ENCODE assay signal across 1 cellular context in the genomic region with DNA sequence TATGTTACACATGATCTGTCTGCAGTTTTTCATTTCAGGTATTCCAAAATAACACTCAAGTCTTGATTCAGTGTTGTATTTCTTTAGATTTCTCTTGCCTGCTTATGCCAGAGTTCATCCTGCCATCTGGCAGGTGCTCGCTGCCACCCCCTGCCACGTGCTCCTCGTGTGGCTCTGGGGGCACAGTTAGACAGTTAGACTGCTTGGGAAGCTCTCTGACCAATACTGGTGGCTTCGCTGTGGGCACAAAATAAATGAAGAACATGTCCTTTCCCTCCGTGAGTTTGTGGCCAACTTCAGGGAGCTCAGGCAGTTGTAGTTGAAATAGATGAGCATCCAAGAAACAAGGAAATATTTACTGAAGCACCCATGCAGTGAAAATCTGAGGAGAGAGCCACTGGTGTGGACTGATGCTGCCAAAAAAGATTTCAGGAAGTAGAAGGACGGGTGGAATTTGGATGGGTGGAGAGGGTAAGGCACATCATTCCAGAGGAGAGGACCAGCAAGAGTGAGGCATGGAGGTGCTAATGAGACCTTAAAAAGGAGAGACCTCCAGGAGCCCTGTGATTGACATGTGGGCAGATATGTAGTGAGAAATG.
TF ChIP-seq lines count a peak whose summit lies in the region.

No MANE protein-coding gene starts in this region.

TF ChIP-seq in HepG2, 621 proteins besides CTCF, POLR2A, EP300 and RAD21:
- TF ChIP-seq MAF1 (CRISPR knock-in tag; IDR thresholded peaks at IDR 0.05; ENCODE audit: borderline replicate concordance) (no peak), ZNF772 (CRISPR knock-in tag; IDR thresholded peaks at IDR 0.05) (no peak), BCL6 (CRISPR knock-in tag; IDR thresholded peaks at IDR 0.05) (no peak), NFE2 (CRISPR knock-in tag; IDR thresholded peaks at IDR 0.05) (no peak), AGO2 (optimal IDR thresholded peaks at IDR 0.05; ENCODE audit: low read depth, low read length) (no peak), POLR2AphosphoS2 (IDR thresholded peaks at IDR 0.05; ENCODE audit: low read depth, low read length) (no peak), SNAPC5 (CRISPR knock-in tag; IDR thresholded peaks at IDR 0.05; ENCODE audit: borderline replicate concordance) (no peak), ARNT2 (CRISPR knock-in tag; IDR thresholded peaks at IDR 0.05; ENCODE audit: low read depth) (no peak)
- TF ChIP-seq, protein P1, sequence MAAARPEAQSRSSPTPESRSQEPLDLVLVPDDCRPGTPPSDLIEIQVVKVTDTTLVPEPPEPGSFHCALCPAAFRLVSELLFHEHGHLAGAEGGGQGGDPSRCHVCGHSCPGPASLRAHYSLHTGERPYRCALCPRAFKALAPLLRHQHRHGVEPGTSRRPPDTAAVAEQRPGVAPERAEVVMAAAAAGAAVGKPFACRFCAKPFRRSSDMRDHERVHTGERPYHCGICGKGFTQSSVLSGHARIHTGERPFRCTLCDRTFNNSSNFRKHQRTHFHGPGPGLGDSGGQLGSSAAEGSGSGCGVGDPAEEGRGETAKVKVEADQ (CRISPR knock-in tag; IDR thresholded peaks at IDR 0.05; ENCODE audit: borderline replicate concordance) = no peak
- TF ChIP-seq, protein P2, sequence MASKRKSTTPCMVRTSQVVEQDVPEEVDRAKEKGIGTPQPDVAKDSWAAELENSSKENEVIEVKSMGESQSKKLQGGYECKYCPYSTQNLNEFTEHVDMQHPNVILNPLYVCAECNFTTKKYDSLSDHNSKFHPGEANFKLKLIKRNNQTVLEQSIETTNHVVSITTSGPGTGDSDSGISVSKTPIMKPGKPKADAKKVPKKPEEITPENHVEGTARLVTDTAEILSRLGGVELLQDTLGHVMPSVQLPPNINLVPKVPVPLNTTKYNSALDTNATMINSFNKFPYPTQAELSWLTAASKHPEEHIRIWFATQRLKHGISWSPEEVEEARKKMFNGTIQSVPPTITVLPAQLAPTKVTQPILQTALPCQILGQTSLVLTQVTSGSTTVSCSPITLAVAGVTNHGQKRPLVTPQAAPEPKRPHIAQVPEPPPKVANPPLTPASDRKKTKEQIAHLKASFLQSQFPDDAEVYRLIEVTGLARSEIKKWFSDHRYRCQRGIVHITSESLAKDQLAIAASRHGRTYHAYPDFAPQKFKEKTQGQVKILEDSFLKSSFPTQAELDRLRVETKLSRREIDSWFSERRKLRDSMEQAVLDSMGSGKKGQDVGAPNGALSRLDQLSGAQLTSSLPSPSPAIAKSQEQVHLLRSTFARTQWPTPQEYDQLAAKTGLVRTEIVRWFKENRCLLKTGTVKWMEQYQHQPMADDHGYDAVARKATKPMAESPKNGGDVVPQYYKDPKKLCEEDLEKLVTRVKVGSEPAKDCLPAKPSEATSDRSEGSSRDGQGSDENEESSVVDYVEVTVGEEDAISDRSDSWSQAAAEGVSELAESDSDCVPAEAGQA (IDR thresholded peaks at IDR 0.05; ENCODE audit: low read depth) = no peak
- TF ChIP-seq, protein P2 (CRISPR knock-in tag; IDR thresholded peaks at IDR 0.05; ENCODE audit: borderline replicate concordance) = no peak
- TF ChIP-seq, protein P3, sequence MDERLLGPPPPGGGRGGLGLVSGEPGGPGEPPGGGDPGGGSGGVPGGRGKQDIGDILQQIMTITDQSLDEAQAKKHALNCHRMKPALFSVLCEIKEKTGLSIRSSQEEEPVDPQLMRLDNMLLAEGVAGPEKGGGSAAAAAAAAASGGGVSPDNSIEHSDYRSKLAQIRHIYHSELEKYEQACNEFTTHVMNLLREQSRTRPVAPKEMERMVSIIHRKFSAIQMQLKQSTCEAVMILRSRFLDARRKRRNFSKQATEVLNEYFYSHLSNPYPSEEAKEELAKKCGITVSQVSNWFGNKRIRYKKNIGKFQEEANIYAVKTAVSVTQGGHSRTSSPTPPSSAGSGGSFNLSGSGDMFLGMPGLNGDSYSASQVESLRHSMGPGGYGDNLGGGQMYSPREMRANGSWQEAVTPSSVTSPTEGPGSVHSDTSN (CRISPR knock-in tag; IDR thresholded peaks at IDR 0.05) = no peak
- TF ChIP-seq, protein P4, sequence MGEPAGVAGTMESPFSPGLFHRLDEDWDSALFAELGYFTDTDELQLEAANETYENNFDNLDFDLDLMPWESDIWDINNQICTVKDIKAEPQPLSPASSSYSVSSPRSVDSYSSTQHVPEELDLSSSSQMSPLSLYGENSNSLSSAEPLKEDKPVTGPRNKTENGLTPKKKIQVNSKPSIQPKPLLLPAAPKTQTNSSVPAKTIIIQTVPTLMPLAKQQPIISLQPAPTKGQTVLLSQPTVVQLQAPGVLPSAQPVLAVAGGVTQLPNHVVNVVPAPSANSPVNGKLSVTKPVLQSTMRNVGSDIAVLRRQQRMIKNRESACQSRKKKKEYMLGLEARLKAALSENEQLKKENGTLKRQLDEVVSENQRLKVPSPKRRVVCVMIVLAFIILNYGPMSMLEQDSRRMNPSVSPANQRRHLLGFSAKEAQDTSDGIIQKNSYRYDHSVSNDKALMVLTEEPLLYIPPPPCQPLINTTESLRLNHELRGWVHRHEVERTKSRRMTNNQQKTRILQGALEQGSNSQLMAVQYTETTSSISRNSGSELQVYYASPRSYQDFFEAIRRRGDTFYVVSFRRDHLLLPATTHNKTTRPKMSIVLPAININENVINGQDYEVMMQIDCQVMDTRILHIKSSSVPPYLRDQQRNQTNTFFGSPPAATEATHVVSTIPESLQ (CRISPR knock-in tag; conservative IDR thresholded peaks at IDR 0.05) = no peak
